10 cellular contexts compared by ENCODE assay signal in the genomic region with DNA sequence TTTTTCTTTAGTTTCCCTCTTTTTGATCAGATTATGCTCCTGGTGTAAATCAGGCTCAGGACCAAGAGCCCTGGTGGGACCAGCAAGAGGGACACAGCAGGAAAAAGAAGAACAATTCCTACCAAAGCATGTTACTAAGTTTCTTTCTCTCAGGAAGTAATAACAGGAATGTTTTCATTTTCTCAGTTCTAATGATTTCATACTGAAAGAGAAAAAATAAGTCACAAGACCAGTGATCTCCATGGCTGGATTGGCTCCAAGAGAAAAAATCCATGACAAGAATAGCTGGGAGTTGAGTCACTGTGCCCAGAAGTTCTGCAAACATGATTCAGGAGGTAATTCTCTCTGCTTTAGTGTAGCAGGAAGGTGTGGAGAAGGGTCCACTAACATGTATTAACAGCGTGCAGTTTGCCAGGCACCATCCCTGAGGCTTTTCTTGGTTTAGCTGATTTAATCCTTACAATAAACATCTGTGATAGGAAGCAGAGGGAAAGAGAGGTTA. TPM values are rescaled to one million over a fixed set of nuclear protein-coding genes. Genes with fewer than 3 reads are reported as not detected.
DNase-seq lines count a peak whose midpoint lies in the region; ATAC-seq and TF ChIP-seq lines count a peak whose summit lies in the region.
"Had no signal": no experiment of that assay in that cellular context is flagged by ENCODE, and none has a peak within 500 bp of the region (broad histone marks: within the 10 kb centered on the region; RNA-seq: fewer than 3 reads in every experiment).

No MANE protein-coding gene starts in this region.

- no peaks in the 10 kb centered on the region for H3K27me3 ChIP-seq in endodermal cell (ENCODE audit: control insufficient read depth, insufficient read depth, low read length, poor library complexity, severe bottlenecking)

- peaks cover 52% of the 10 kb centered on the region for H3K4me1 Mint-ChIP-seq in endodermal cell
- no peaks in the 10 kb centered on the region for H3K4me1 Mint-ChIP-seq in activated CD4-positive, alpha-beta T cell treated with anti-CD3 and anti-CD28 coated beads, Interleukin-2, amount 10 ng/mL, durations not matched to agents 7 days and 5 days

- no peak for TF ChIP-seq POLR2A in GM18505 (IDR thresholded peaks at IDR 0.05; ENCODE audit: borderline replicate concordance, extremely low read depth, insufficient read depth, insufficient read length)

- ATAC-seq in mucosa of descending colon (peak; percentile 77), GM18505 (IDR thresholded peaks at IDR 0.05; ENCODE audit: unreplicated experiment) (no peak)

- H3K4me3 Mint-ChIP-seq in endodermal cell, result peak overlapping the region; percentile 10
- no peak overlapping the region for H3K4me3 Mint-ChIP-seq in activated CD4-positive, alpha-beta T cell treated with anti-CD3 and anti-CD28 coated beads, Interleukin-2, amount 10 ng/mL, durations not matched to agents 7 days and 5 days

- POLR2A ChIA-PET in activated CD4-positive, alpha-beta T cell treated with anti-CD3 and anti-CD28 coated beads, Interleukin-2, amount 10 ng/mL, durations not matched to agents 7 days and 5 days (lab: Charles Lee), result no interaction called here

- H3K4me3 ChIP-seq in endodermal cell (ENCODE audit: low read length), result peak overlapping the region; percentile 46
- no peak overlapping the region for H3K4me3 ChIP-seq in mucosa of descending colon

- peak overlapping the region; percentile 67 for H3K27ac Mint-ChIP-seq in endodermal cell
- H3K27ac Mint-ChIP-seq in activated CD4-positive, alpha-beta T cell treated with anti-CD3 and anti-CD28 coated beads, Interleukin-2, amount 10 ng/mL, durations not matched to agents 7 days and 5 days, result no peak overlapping the region

- CTCF ChIA-PET in activated CD4-positive, alpha-beta T cell treated with anti-CD3 and anti-CD28 coated beads, Interleukin-2, amount 10 ng/mL, durations not matched to agents 7 days and 5 days (lab: Charles Lee), result interaction anchor here (0.9 kb wide), 1 partner anchor 24 kb away, joined by 3 read pairs; no protein-coding TSS in a partner anchor

- H3K9me3 ChIP-seq in endodermal cell (ENCODE audit: control insufficient read depth, low read length) (no peaks in the 10 kb centered on the region), mucosa of descending colon (no peaks in the 10 kb centered on the region)

- 50% methylated on average over 1 of the region's 1 CpG; no CpG with 5 or more reads in 1 of the 2 experiments for WGBS in endodermal cell (ENCODE audit: insufficient coverage in 1 of 2, insufficient read length in 1 of 2), 2 experiments

- H3K9me3 Mint-ChIP-seq in endodermal cell, result no peaks in the 10 kb centered on the region
- no peaks in the 10 kb centered on the region for H3K9me3 Mint-ChIP-seq in activated CD4-positive, alpha-beta T cell treated with anti-CD3 and anti-CD28 coated beads, Interleukin-2, amount 10 ng/mL, durations not matched to agents 7 days and 5 days

- no peak overlapping the region for H3K9ac ChIP-seq in endodermal cell (ENCODE audit: extremely low read depth, low read length, poor library complexity, severe bottlenecking)

- intact Hi-C loops in mucosa of descending colon (cut with DNase I, micrococcal nuclease), result no loop called here

- H3K4me1 ChIP-seq in endodermal cell (ENCODE audit: control insufficient read depth, insufficient read depth, low read length) (peaks cover 14% of the 10 kb centered on the region), mucosa of descending colon (ENCODE audit: low read depth) (no peaks in the 10 kb centered on the region)

- H3K27me3 Mint-ChIP-seq in endodermal cell (ENCODE audit: insufficient read depth), result no peaks in the 10 kb centered on the region
- H3K27me3 Mint-ChIP-seq in activated CD4-positive, alpha-beta T cell treated with anti-CD3 and anti-CD28 coated beads, Interleukin-2, amount 10 ng/mL, durations not matched to agents 7 days and 5 days, result peaks cover 10% of the 10 kb centered on the region

- H3K36me3 ChIP-seq in endodermal cell (ENCODE audit: control insufficient read depth, insufficient read depth, low read length), result no peaks in the 10 kb centered on the region
- no peaks in the 10 kb centered on the region for H3K36me3 ChIP-seq in mucosa of descending colon (ENCODE audit: low read depth)

- DNase-seq in SIG-M5 treated with dmso at 0.1 percent for 504 hours (lab: John Stamatoyannopoulos, UW; ENCODE audit: unreplicated experiment) (peak; percentile 16), SIG-M5 (lab: John Stamatoyannopoulos, UW) (no peak), endodermal cell (no peak), mucosa of descending colon (peak in 1 of 3 donors; percentile 40), GDM1 (lab: John Stamatoyannopoulos, UW) (no peak), CD1c-positive myeloid dendritic cell (ENCODE audit: extremely low spot score) (no peak)
- DNase-seq in activated CD4-positive, alpha-beta T cell treated with anti-CD3 and anti-CD28 coated beads, Interleukin-2, amount 10 ng/mL, durations not matched to agents 7 days and 5 days, result no peak
- DNase-seq: stimulated activated naive CD4-positive, alpha-beta T cell had no signal

- no peak overlapping the region for H3K27ac ChIP-seq in endodermal cell (ENCODE audit: low read depth, low read length)
- H3K27ac ChIP-seq: C4-2B had no signal

- H3K36me3 Mint-ChIP-seq in endodermal cell (ENCODE audit: low read depth), result no peaks in the 10 kb centered on the region
- no peaks in the 10 kb centered on the region for H3K36me3 Mint-ChIP-seq in activated CD4-positive, alpha-beta T cell treated with anti-CD3 and anti-CD28 coated beads, Interleukin-2, amount 10 ng/mL, durations not matched to agents 7 days and 5 days (ENCODE audit: low read depth)

- TF ChIP-seq CTCF in endodermal cell (conservative IDR thresholded peaks at IDR 0.05), result no peak
- TF ChIP-seq CTCF in mucosa of descending colon (IDR thresholded peaks at IDR 0.05), result no peak

RNA-seq across cellular contexts. Expression of gene IFIT2, which starts 23.8 kb away (rescaled TPM):
- total RNA-seq in endodermal cell (under 1 TPM in 1 of 2 donors, not detected in 1; 0.37 TPM), mucosa of descending colon (1 to 10 TPM; 6.9 to 7.6 (median 7.5) TPM)
- polyA plus RNA-seq in endodermal cell (2013, experiment 1 of 2), result 0.11 TPM
- polyA plus RNA-seq in endodermal cell (2013, experiment 2 of 2), result 0.12 TPM
- 10 to 100 TPM in 1 of 2 experiments, 1 to 10 TPM in 1; 9.9 to 10.2 TPM for total RNA-seq in activated CD4-positive, alpha-beta T cell treated with anti-CD3 and anti-CD28 coated beads, Interleukin-2, amount 10 ng/mL, durations not matched to agents 7 days and 5 days

RNA-seq across cellular contexts. Expression of gene LIPA, which starts 26.5 kb away (rescaled TPM):
- total RNA-seq in endodermal cell (10 to 100 TPM; 17.7 to 18.4 TPM), mucosa of descending colon (10 to 100 TPM; 20.6 to 34.5 (median 29.6) TPM)
- 39.5 TPM for polyA plus RNA-seq in endodermal cell (2013, experiment 1 of 2)
- polyA plus RNA-seq in endodermal cell (2013, experiment 2 of 2), result 33.0 TPM
- total RNA-seq in activated CD4-positive, alpha-beta T cell treated with anti-CD3 and anti-CD28 coated beads, Interleukin-2, amount 10 ng/mL, durations not matched to agents 7 days and 5 days, result 10 to 100 TPM; 32.6 to 34.3 TPM

RNA-seq across cellular contexts. Expression of gene IFIT3, which starts 49.7 kb away (rescaled TPM):
- under 1 TPM in 1 of 2 donors, not detected in 1; 0.42 TPM for total RNA-seq in endodermal cell
- polyA plus RNA-seq in endodermal cell (2013, experiment 1 of 2), result 0.61 TPM
- 0.41 TPM for polyA plus RNA-seq in endodermal cell (2013, experiment 2 of 2)
- 10 to 100 TPM in 2 of 3 donors, 1 to 10 TPM in 1; 5.8 to 12.7 (median 11.2) TPM for total RNA-seq in mucosa of descending colon
- total RNA-seq in activated CD4-positive, alpha-beta T cell treated with anti-CD3 and anti-CD28 coated beads, Interleukin-2, amount 10 ng/mL, durations not matched to agents 7 days and 5 days, result 10 to 100 TPM; 51.1 to 55.4 TPM

Comparison
In these comparisons a context has a peak if more than half of its experiments do, and no peak if none do; other contexts are left out.
1. RNA of gene IFIT2, which starts 23.8 kb away (total RNA-seq): 9.9 to 10.2 TPM in activated CD4-positive, alpha-beta T cell treated with anti-CD3 and anti-CD28 coated beads, Interleukin-2, amount 10 ng/mL, durations not matched to agents 7 days and 5 days and 6.9 to 7.6 TPM in mucosa of descending colon; 0.37 TPM in endodermal cell; every median in the first group is over 4 times any median in the second.
2. RNA of gene IFIT3, which starts 49.7 kb away (total RNA-seq): 51.1 to 55.4 TPM in activated CD4-positive, alpha-beta T cell treated with anti-CD3 and anti-CD28 coated beads, Interleukin-2, amount 10 ng/mL, durations not matched to agents 7 days and 5 days and 5.8 to 12.7 TPM in mucosa of descending colon; 0.42 TPM in endodermal cell; every median in the first group is over 4 times any median in the second.